In genomic region chr11:11155962-11156815, GRCh38 we compare ENCODE assay signal across 8 cellular contexts.
A peak's percentile ranks its signal among the peaks of the same experiment; 100 is the strongest.
DNase-seq lines count a peak whose midpoint lies in the region; ATAC-seq lines count a peak whose summit lies in the region.

No MANE protein-coding gene starts in this region.

- peak; percentile 48 for ATAC-seq in stimulated activated naive CD8-positive, alpha-beta T cell treated with anti-CD3 and anti-CD28 coated beads, Interleukin-15, Interleukin-2, amounts not matched to agents 100 U/mL and 50 U/mL, for 24 hours

- peak; percentile 18 for DNase-seq in CD1c-positive myeloid dendritic cell (ENCODE audit: extremely low spot score)
- peak; percentile 56 for DNase-seq in HuH-7 (ENCODE audit: low spot score)
- peak; percentile 83 for DNase-seq in activated CD8-positive, alpha-beta memory T cell treated with anti-CD3 and anti-CD28 coated beads, Interleukin-2, amount 50 U/mL, for 48 hours
- DNase-seq in germinal center (ENCODE audit: low spot score), result peak; percentile 79
- DNase-seq in stimulated activated naive CD8-positive, alpha-beta T cell treated with anti-CD3 and anti-CD28 coated beads, Interleukin-15, Interleukin-2, amounts not matched to agents 100 U/mL and 50 U/mL, for 24 hours, result peak; percentile 55
- no peak for DNase-seq in SW 1271 (lab: John Stamatoyannopoulos, UW)
- DNase-seq in hepatic stellate cell (ENCODE audit: low spot score), result no peak
- no peak for DNase-seq in cerebellum (ENCODE audit: low spot score)

Comparison
In these comparisons a context has a peak if more than half of its experiments do, and no peak if none do; other contexts are left out.
1. DNase-seq: peak in CD1c-positive myeloid dendritic cell (single experiment), HuH-7 (single experiment), activated CD8-positive, alpha-beta memory T cell treated with anti-CD3 and anti-CD28 coated beads, Interleukin-2, amount 50 U/mL, for 48 hours (single experiment), germinal center (single experiment) and stimulated activated naive CD8-positive, alpha-beta T cell treated with anti-CD3 and anti-CD28 coated beads, Interleukin-15, Interleukin-2, amounts not matched to agents 100 U/mL and 50 U/mL, for 24 hours (single experiment); none in SW 1271 (0 of 2), hepatic stellate cell (single experiment) and cerebellum (single experiment).